13 cellular contexts compared by ENCODE assay signal in genomic region chr2:23426284-23426905, GRCh38. TPM values are rescaled to one million over a fixed set of nuclear protein-coding genes. Genes with fewer than 3 reads are reported as not detected.
A peak's percentile ranks its signal among the peaks of the same experiment; 100 is the strongest.
DNase-seq lines count a peak whose midpoint lies in the region; ATAC-seq and TF ChIP-seq lines count a peak whose summit lies in the region.
"Had no signal": no experiment of that assay in that cellular context is flagged by ENCODE, and none has a peak within 500 bp of the region (broad histone marks: within the 10 kb centered on the region; RNA-seq: fewer than 3 reads in every experiment).

No MANE protein-coding gene starts in this region.

- H3K4me1 ChIP-seq in adipocyte (ENCODE audit: control insufficient read depth, insufficient read depth, low read length) = peaks cover 28% of the 10 kb centered on the region
- peaks cover 16 to 23% of the 10 kb centered on the region in 2 donors for H3K4me1 ChIP-seq in muscle layer of duodenum (ENCODE audit: control insufficient read depth in 1 of 2, insufficient read depth in 2 of 2, low read length in 2 of 2)
- peaks cover 15 to 25% (median 18%) of the 10 kb centered on the region in 4 donors for H3K4me1 ChIP-seq in transverse colon

- WGBS in transverse colon (ENCODE audit: low coverage in 1 of 2), 2 donors = 67 to 82% methylated on average over 4 to 10 of the region's 12 CpGs

- H3K9me3 ChIP-seq in adipocyte (ENCODE audit: control insufficient read depth, low read length) (no peaks in the 10 kb centered on the region), muscle layer of duodenum (ENCODE audit: control insufficient read depth in 1 of 2, low read length in 2 of 2) (no peaks in the 10 kb centered on the region), transverse colon (no peaks in the 10 kb centered on the region)

- H3K27ac ChIP-seq in muscle layer of duodenum (ENCODE audit: low read length) (peak overlapping the region; percentile 25), transverse colon (peak overlapping the region; percentile 72 to 87 (median 80))
- H3K27ac ChIP-seq: KMS-11 had no signal

- TF ChIP-seq EP300 in transverse colon (IDR thresholded peaks at IDR 0.05; ENCODE audit: low read depth) = peak; percentile 50

- no peaks in the 10 kb centered on the region for H3K27me3 ChIP-seq in adipocyte (replicated peaks; ENCODE audit: control insufficient read depth, insufficient read depth, low read length)
- no peaks in the 10 kb centered on the region for H3K27me3 ChIP-seq in muscle layer of duodenum (ENCODE audit: low read depth, low read length)
- no peaks in the 10 kb centered on the region for H3K27me3 ChIP-seq in transverse colon

- no peak for TF ChIP-seq CTCF in transverse colon (IDR thresholded peaks at IDR 0.05)

- H3K9ac ChIP-seq in adipocyte (ENCODE audit: low read length) = peak overlapping the region; percentile 44
- H3K9ac ChIP-seq: KMS-11 had no signal

- peak overlapping the region; percentile 15 for H3K4me3 ChIP-seq in adipocyte (ENCODE audit: low read length)
- no peak overlapping the region for H3K4me3 ChIP-seq in muscle layer of duodenum (ENCODE audit: low read depth in 1 of 2, low read length in 2 of 2)
- no peak overlapping the region for H3K4me3 ChIP-seq in transverse colon

- DNase-seq in adipocyte (ENCODE audit: low read depth) = peak; percentile 83
- peak; percentile 51 for DNase-seq in fibroblast of the conjunctiva (ENCODE audit: low read depth)
- peak; percentile 41 for DNase-seq in transverse colon
- no peak for DNase-seq in NCI-H69 (lab: John Stamatoyannopoulos, UW)
- DNase-seq in T-helper 1 cell = no peak
- no peak for DNase-seq in activated naive CD4-positive, alpha-beta T cell treated with Interleukin-2 at 50 U/mL for 16 hours
- DNase-seq: DMS79, natural killer cell, NCI-H526, SW 1271 had no signal

- peaks cover 2% of the 10 kb centered on the region for H3K36me3 ChIP-seq in adipocyte (ENCODE audit: control insufficient read depth, insufficient read depth, low read length, severe bottlenecking)
- no peaks in the 10 kb centered on the region for H3K36me3 ChIP-seq in muscle layer of duodenum (ENCODE audit: control insufficient read depth in 1 of 2, insufficient read depth in 2 of 2, low read length in 2 of 2)
- H3K36me3 ChIP-seq in transverse colon = no peaks in the 10 kb centered on the region

- TF ChIP-seq POLR2A in transverse colon (IDR thresholded peaks at IDR 0.05) = no peak

- no peak for ATAC-seq in HG03442 (IDR thresholded peaks at IDR 0.05; ENCODE audit: unreplicated experiment)
- ATAC-seq: natural killer cell had no signal

- in situ Hi-C loops in transverse colon (cut with MboI; ENCODE audit: low pct_ligation_motif_present in 1 of 4, low pct_unique_long_range_greater_than_20kb in 1 of 4, low sequenced_read_pairs in 3 of 4) = no loop called here

- intact Hi-C loops in transverse colon (cut with DNase I; ENCODE audit: low total_unique reads) = no loop called here

RNA-seq across cellular contexts. Expression of gene KLHL29, which starts 41.4 kb away (rescaled TPM):
- total RNA-seq in transverse colon = 10 to 100 TPM in 1 of 4 donors, 1 to 10 TPM in 3; 3.3 to 16.5 (median 5.8) TPM

Comparison
In these comparisons a context has a peak if more than half of its experiments do, and no peak if none do; other contexts are left out.
1. DNase-seq: peak in adipocyte (single experiment), fibroblast of the conjunctiva (single experiment) and transverse colon (single experiment); none in NCI-H69 (single experiment), T-helper 1 cell (0 of 5) and activated naive CD4-positive, alpha-beta T cell treated with Interleukin-2 at 50 U/mL for 16 hours (single experiment).